19 cellular contexts compared by ENCODE assay signal in the genomic region with DNA sequence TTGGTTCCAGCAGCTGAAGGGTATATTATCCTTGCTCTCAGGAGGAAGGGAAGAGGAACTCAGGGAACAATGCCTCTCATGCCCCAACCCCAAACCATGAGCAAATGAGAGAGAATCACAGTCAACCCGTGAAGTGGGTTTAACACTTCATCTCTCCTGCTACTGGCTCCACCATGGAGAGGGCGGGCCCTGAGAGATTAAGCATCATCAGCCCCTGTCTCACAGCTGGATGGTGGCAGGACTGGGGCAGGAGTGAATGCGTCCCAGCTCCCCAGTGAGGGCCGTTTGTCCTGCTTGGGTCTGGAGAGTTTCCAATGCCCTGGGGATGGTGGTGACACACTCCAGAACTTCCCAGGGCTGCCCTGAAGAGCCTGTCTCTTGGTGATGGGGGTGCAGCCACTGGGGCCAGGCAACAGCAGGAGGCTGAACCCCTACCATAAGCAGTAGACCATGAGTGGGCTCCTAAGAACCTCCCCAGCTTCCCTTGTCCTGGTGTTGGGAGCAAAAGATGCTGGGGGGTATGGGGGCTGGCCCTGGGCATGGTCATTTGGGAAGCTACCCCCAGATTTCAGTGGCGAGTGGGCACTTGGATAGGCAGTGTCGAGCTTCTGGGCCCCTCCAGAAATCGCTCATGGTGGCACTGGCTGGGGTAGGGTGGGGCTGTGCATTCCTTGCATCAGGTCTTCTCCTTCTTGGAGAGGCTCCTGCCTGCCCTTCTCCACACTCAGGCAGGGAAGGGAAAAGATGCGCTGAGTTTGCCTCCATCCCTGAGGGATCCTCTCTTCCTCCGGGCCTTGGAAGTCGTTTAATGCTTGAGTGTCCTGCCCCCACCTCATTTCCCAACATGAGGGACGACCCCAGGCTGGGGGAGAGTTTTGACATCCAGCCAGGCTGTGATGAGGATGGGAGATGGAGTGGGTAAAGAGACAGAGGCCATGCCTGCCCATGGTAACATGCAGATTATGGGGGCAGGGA.
"Had no signal": no experiment of that assay in that cellular context is flagged by ENCODE, and none has a peak within 500 bp of the region (broad histone marks: within the 10 kb centered on the region; RNA-seq: fewer than 3 reads in every experiment).

No MANE protein-coding gene starts in this region.

- H3K27me3 ChIP-seq: dorsolateral prefrontal cortex, right atrium auricular region, uterus had no signal

- FAIRE-seq: keratinocyte, small intestine had no signal

- H3K4me1 ChIP-seq: esophagus muscularis mucosa, right atrium auricular region, uterus had no signal

- H3K9me3 ChIP-seq: esophagus muscularis mucosa, neutrophil, right atrium auricular region, uterus had no signal

- DNase-seq: cortex of kidney; effector memory CD4-positive, alpha-beta T cell; immature natural killer cell; left cardiac atrium; left ventricle myocardium superior; mesenchymal stem cell; naive B cell; nephron progenitor cell; small intestine; stimulated activated CD4-positive, alpha-beta T cell treated with anti-CD3 and anti-CD28 coated beads, Interleukin-2, amount 100 ng/mL, for 48 hours; stimulated activated naive CD4-positive, alpha-beta T cell treated with Interleukin-2 at 50 U/mL for 16 hours; uterus had no signal

- H3K4me3 ChIP-seq: dorsolateral prefrontal cortex, esophagus muscularis mucosa, lung, right atrium auricular region, uterus had no signal

- ATAC-seq: left cardiac atrium, left ventricle myocardium superior had no signal

- H3K36me3 ChIP-seq: esophagus muscularis mucosa, neutrophil, right atrium auricular region, uterus had no signal

- H3K27ac ChIP-seq: dorsolateral prefrontal cortex, epithelial cell of prostate, esophagus muscularis mucosa, neutrophil, right atrium auricular region, uterus had no signal
